Comparison of ENCODE assay signal across 8 cellular contexts in genomic region chr2:241036964-241037421, GRCh38. TPM values are rescaled to one million over a fixed set of nuclear protein-coding genes. Genes with fewer than 3 reads are reported as not detected.
A peak's percentile ranks its signal among the peaks of the same experiment; 100 is the strongest.
DNase-seq lines count a peak whose midpoint lies in the region; ATAC-seq, FAIRE-seq and TF ChIP-seq lines count a peak whose summit lies in the region.
"Had no signal": no experiment of that assay in that cellular context is flagged by ENCODE, and none has a peak within 500 bp of the region (broad histone marks: within the 10 kb centered on the region; RNA-seq: fewer than 3 reads in every experiment).

No MANE protein-coding gene starts in this region.

- H3K27ac Mint-ChIP-seq in activated naive CD8-positive, alpha-beta T cell treated with anti-CD3 and anti-CD28 coated beads, Interleukin-2, amount 10 ng/mL, durations not matched to agents 7 days and 5 days, result peak overlapping the region; percentile 49

- POLR2A ChIA-PET in activated naive CD8-positive, alpha-beta T cell treated with anti-CD3 and anti-CD28 coated beads, Interleukin-2, amount 10 ng/mL, durations not matched to agents 7 days and 5 days (lab: Charles Lee), result interaction anchor here (0.6 kb wide), 1 partner anchor 364 kb away, joined by 3 read pairs; no protein-coding TSS in a partner anchor

- ATAC-seq in HG03159 (IDR thresholded peaks at IDR 0.05; ENCODE audit: unreplicated experiment), result peak; percentile 10
- peak; percentile 46 for ATAC-seq in activated naive CD8-positive, alpha-beta T cell treated with anti-CD3 and anti-CD28 coated beads, Interleukin-2, amount 10 ng/mL, durations not matched to agents 7 days and 5 days (ENCODE audit: low read depth)

- H3K27me3 ChIP-seq in small intestine (ENCODE audit: control insufficient read depth in 2 of 2, insufficient read depth in 2 of 2, low read length in 2 of 2), result no peaks in the 10 kb centered on the region
- H3K27me3 ChIP-seq in tibial nerve, result peaks cover 0 to 5% of the 10 kb centered on the region in 2 donors

- H3K4me3 ChIP-seq in small intestine (ENCODE audit: low read depth in 1 of 2, low read length in 2 of 2), result peak overlapping the region; percentile 10 to 47
- H3K4me3 ChIP-seq in tibial nerve, result peak overlapping the region in 2 of 4 donors; percentile 28 to 42

- peaks cover 11% of the 10 kb centered on the region for H3K4me1 Mint-ChIP-seq in activated naive CD8-positive, alpha-beta T cell treated with anti-CD3 and anti-CD28 coated beads, Interleukin-2, amount 10 ng/mL, durations not matched to agents 7 days and 5 days

- no peaks in the 10 kb centered on the region for H3K36me3 Mint-ChIP-seq in activated naive CD8-positive, alpha-beta T cell treated with anti-CD3 and anti-CD28 coated beads, Interleukin-2, amount 10 ng/mL, durations not matched to agents 7 days and 5 days

- TF ChIP-seq EP300 in tibial nerve (IDR thresholded peaks at IDR 0.05), result no peak

- H3K4me1 ChIP-seq in small intestine (ENCODE audit: control insufficient read depth in 2 of 2, insufficient read depth in 1 of 2, low read depth in 1 of 2, low read length in 1 of 2) (no peaks in the 10 kb centered on the region), tibial nerve (peaks cover 0 to 22% (median 1%) of the 10 kb centered on the region in 4 donors)

- DNase-seq in activated naive CD8-positive, alpha-beta T cell treated with anti-CD3 and anti-CD28 coated beads, Interleukin-2, amount 10 ng/mL, durations not matched to agents 7 days and 5 days, result no peak
- no peak for DNase-seq in small intestine
- no peak for DNase-seq in nucleus accumbens (lab: John Stamatoyannopoulos, UW)
- DNase-seq in tibial nerve (ENCODE audit: low spot score in 2 of 2), result no peak
- no peak for DNase-seq in stimulated activated CD4-positive, alpha-beta T cell treated with anti-CD3 and anti-CD28 coated beads, Interleukin-15, amount 100 ng/mL, for 24 hours
- DNase-seq: GOT3 had no signal

- no peak for TF ChIP-seq CTCF in tibial nerve (IDR thresholded peaks at IDR 0.05)

- WGBS in small intestine, 3 donors, result 41 to 59% (median 54%) methylated on average over 15 to 18 of the region's 18 CpGs
- 70 to 79% methylated on average over 13 to 18 of the region's 18 CpGs for WGBS in tibial nerve, 2 donors

- TF ChIP-seq POLR2A in GM19099 (IDR thresholded peaks at IDR 0.05; ENCODE audit: extremely low read depth, insufficient read length, low read depth), result peak; percentile 27
- TF ChIP-seq POLR2A in tibial nerve (IDR thresholded peaks at IDR 0.05), result no peak

- peaks cover 2% of the 10 kb centered on the region for H3K27me3 Mint-ChIP-seq in activated naive CD8-positive, alpha-beta T cell treated with anti-CD3 and anti-CD28 coated beads, Interleukin-2, amount 10 ng/mL, durations not matched to agents 7 days and 5 days

- H3K4me3 Mint-ChIP-seq in activated naive CD8-positive, alpha-beta T cell treated with anti-CD3 and anti-CD28 coated beads, Interleukin-2, amount 10 ng/mL, durations not matched to agents 7 days and 5 days, result peak overlapping the region; percentile 69

- no peak for FAIRE-seq in small intestine (lab: Jason Lieb, UNC)

- no peaks in the 10 kb centered on the region for H3K9me3 ChIP-seq in small intestine (ENCODE audit: control insufficient read depth, low read depth)
- H3K9me3 ChIP-seq in tibial nerve, result no peaks in the 10 kb centered on the region

- H3K27ac ChIP-seq in small intestine (ENCODE audit: low read depth in 1 of 2, low read length in 1 of 2), result no peak overlapping the region
- H3K27ac ChIP-seq in tibial nerve, result peak overlapping the region in 1 of 4 donors; percentile 65

- H3K36me3 ChIP-seq in small intestine (ENCODE audit: control insufficient read depth in 2 of 2, insufficient read depth in 2 of 2, low read length in 2 of 2) (no peaks in the 10 kb centered on the region), tibial nerve (peaks cover 0 to 82% (median 0%) of the 10 kb centered on the region in 3 donors)

- no peaks in the 10 kb centered on the region for H3K9me3 Mint-ChIP-seq in activated naive CD8-positive, alpha-beta T cell treated with anti-CD3 and anti-CD28 coated beads, Interleukin-2, amount 10 ng/mL, durations not matched to agents 7 days and 5 days

RNA-seq across cellular contexts. Expression of gene SNED1, which starts 38.6 kb away (rescaled TPM):
- 10 to 100 TPM; 14.5 to 18.7 TPM for total RNA-seq in activated naive CD8-positive, alpha-beta T cell treated with anti-CD3 and anti-CD28 coated beads, Interleukin-2, amount 10 ng/mL, durations not matched to agents 7 days and 5 days
- 1 to 10 TPM in 2 of 3 donors, under 1 TPM in 1; 0.45 to 5.7 (median 1.1) TPM for polyA plus RNA-seq in small intestine
- total RNA-seq in tibial nerve, result 100 to 1,000 TPM; 116 to 226 (median 141) TPM

Comparison
In these comparisons a context has a peak if more than half of its experiments do, and no peak if none do; other contexts are left out.
1. RNA of gene SNED1, which starts 38.6 kb away (total RNA-seq): 116 to 226 TPM in tibial nerve; 14.5 to 18.7 TPM in activated naive CD8-positive, alpha-beta T cell treated with anti-CD3 and anti-CD28 coated beads, Interleukin-2, amount 10 ng/mL, durations not matched to agents 7 days and 5 days; every median in the first group is over 4 times any median in the second.